In genomic region chr4:151276787-151277557, GRCh38 we compare ENCODE assay signal across 8 cellular contexts. TPM values are rescaled to one million over a fixed set of nuclear protein-coding genes. Genes with fewer than 3 reads are reported as not detected.
DNase-seq lines count a peak whose midpoint lies in the region; ATAC-seq and TF ChIP-seq lines count a peak whose summit lies in the region.

A gene with protein sequence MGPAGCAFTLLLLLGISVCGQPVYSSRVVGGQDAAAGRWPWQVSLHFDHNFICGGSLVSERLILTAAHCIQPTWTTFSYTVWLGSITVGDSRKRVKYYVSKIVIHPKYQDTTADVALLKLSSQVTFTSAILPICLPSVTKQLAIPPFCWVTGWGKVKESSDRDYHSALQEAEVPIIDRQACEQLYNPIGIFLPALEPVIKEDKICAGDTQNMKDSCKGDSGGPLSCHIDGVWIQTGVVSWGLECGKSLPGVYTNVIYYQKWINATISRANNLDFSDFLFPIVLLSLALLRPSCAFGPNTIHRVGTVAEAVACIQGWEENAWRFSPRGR (plus strand): TSS chr4:151277161. CDS start chr4:151277173, 12 bp downstream.

- no peaks in the 10 kb centered on the region for H3K9me3 ChIP-seq in DND-41 (ENCODE audit: insufficient read depth, low read length, severe bottlenecking)
- no peaks in the 10 kb centered on the region for H3K9me3 ChIP-seq in uterus

- no peaks in the 10 kb centered on the region for H3K79me2 ChIP-seq in DND-41 (ENCODE audit: insufficient read depth, low read length)

- H3K4me1 ChIP-seq in DND-41 (ENCODE audit: insufficient read depth, low read length) (no peaks in the 10 kb centered on the region), uterus (no peaks in the 10 kb centered on the region)

- H3K4me3 ChIP-seq in DND-41 (ENCODE audit: low read depth in 1 of 2, low read length in 2 of 2), result no peak within 1 kb of the TSS
- H3K4me3 ChIP-seq in uterus, result no peak within 1 kb of the TSS

- TF ChIP-seq CTCF in DND-41 (IDR thresholded peaks at IDR 0.05; ENCODE audit: borderline replicate concordance, extremely low read depth, low read length, poor library complexity, severe bottlenecking) (peak; percentile 82), uterus (IDR thresholded peaks at IDR 0.05) (peak in 3 of 4 experiments; percentile 21 to 41 (median 28))

- no peak for TF ChIP-seq POLR2A in uterus (IDR thresholded peaks at IDR 0.05)

- no peak within 1 kb of the TSS for H3K27ac ChIP-seq in DND-41 (ENCODE audit: low read length)
- no peak within 1 kb of the TSS for H3K27ac ChIP-seq in uterus

- no peak within 1 kb of the TSS for H3K4me2 ChIP-seq in DND-41 (ENCODE audit: insufficient read depth, low read length)

- intact Hi-C loops in uterus (cut with DNase I; ENCODE audit: low total_unique reads), result no loop called here

- no peak within 1 kb of the TSS for H3K9ac ChIP-seq in DND-41 (ENCODE audit: low read depth, low read length)

- H3K27me3 ChIP-seq in DND-41 (ENCODE audit: insufficient read depth, low read length, poor library complexity), result no peaks in the 10 kb centered on the region
- no peaks in the 10 kb centered on the region for H3K27me3 ChIP-seq in uterus

- ATAC-seq in DND-41 (ENCODE audit: insufficient read depth, low read depth), result peak; percentile 89
- ATAC-seq in HG03469 (IDR thresholded peaks at IDR 0.05; ENCODE audit: unreplicated experiment), result no peak

- no peaks in the 10 kb centered on the region for H3K36me3 ChIP-seq in DND-41 (ENCODE audit: insufficient read depth, low read length)
- H3K36me3 ChIP-seq in uterus, result no peaks in the 10 kb centered on the region

- no peaks in the 10 kb centered on the region for H4K20me1 ChIP-seq in DND-41 (ENCODE audit: insufficient read depth, low read length)

- DNase-seq in DND-41 (peak; percentile 69), H4 (ENCODE audit: low spot score) (peak; percentile 43), NCI-H460 (ENCODE audit: extremely low read depth, low read depth) (peak; percentile 36), activated T-cell treated with anti-CD3 and anti-CD28 coated beads for 1 hour (ENCODE audit: low read depth) (peak; percentile 6), fibroblast of the conjunctiva (ENCODE audit: low read depth) (peak; percentile 22), occipital lobe (lab: John Stamatoyannopoulos, UW) (peak; percentile 31), uterus (peak in 1 of 2 donors; percentile 27)

- H2AFZ ChIP-seq in DND-41 (ENCODE audit: low read depth, low read length), result no peak within 1 kb of the TSS

RNA-seq across cellular contexts. Expression of the gene that starts here (rescaled TPM):
- not detected in 2 replicates for total RNA-seq in H4 (2014; rRNA removed; shearing (Covaris generic))
- not detected in 2 replicates for total RNA-seq in NCI-H460 (2014; rRNA removed; shearing (Covaris generic))
- polyA plus RNA-seq in NCI-H460 (2014; cell fraction: nucleus; rRNA removed), result not detected in 2 replicates
- total RNA-seq in occipital lobe (not detected), uterus (not detected)

Comparison
In these comparisons a context has a peak if more than half of its experiments do, and no peak if none do; other contexts are left out.
1. Peak in DNase-seq in H4; RNA of the gene not detected or under 1 TPM.
2. Peak in DNase-seq in NCI-H460; RNA of the gene not detected or under 1 TPM.
3. Peak in DNase-seq in occipital lobe; RNA of the gene not detected or under 1 TPM.